Comparison of ENCODE assay signal across 24 cellular contexts in the genomic region with DNA sequence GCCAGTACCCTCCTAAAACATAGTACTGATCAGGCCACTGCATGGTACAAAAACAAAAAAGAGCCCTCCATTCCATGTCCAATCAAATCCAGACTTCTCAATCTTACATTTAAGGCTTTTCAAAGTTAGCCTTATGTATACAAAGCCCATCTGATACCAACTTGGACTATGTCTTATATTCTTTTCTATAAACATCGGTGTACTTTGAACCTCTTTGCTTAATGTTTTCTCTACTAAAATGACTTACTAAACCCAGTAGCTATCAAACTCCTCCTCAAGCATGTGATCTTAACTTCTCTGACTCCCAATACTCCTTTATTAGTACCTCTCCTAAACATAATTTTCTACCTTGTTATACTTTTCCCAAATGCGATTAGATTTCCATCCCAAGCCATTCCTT.
"Had no signal": no experiment of that assay in that cellular context is flagged by ENCODE, and none has a peak within 500 bp of the region (broad histone marks: within the 10 kb centered on the region; RNA-seq: fewer than 3 reads in every experiment).

No MANE protein-coding gene starts in this region.

- ATAC-seq: activated CD8-positive, alpha-beta memory T cell treated with anti-CD3 and anti-CD28 coated beads, Interleukin-2, amount 10 ng/mL, durations not matched to agents 7 days and 5 days; HepG2; T-helper 17 cell had no signal

- H3K27me3 Mint-ChIP-seq: activated B cell treated with CpG ODN at 0.5 μM for 24 hours; activated CD4-positive, alpha-beta T cell treated with anti-CD3 and anti-CD28 coated beads, Interleukin-2, amount 10 ng/mL, durations not matched to agents 24 days and 14 days; activated CD8-positive, alpha-beta memory T cell treated with anti-CD3 and anti-CD28 coated beads, Interleukin-2, amount 10 ng/mL, durations not matched to agents 7 days and 5 days; activated naive CD4-positive, alpha-beta T cell treated with anti-CD3 and anti-CD28 coated beads, Interleukin-2, amount 50 U/mL, for 24 hours; activated T-cell treated with anti-CD3 and anti-CD28 coated beads, Interleukin-2, amount 50 U/mL, for 24 hours; T-helper 17 cell had no signal

- H3K27ac ChIP-seq: brain microvascular endothelial cell had no signal

- H3K27ac Mint-ChIP-seq: activated B cell treated with CpG ODN at 0.5 μM for 24 hours; activated CD4-positive, alpha-beta T cell treated with anti-CD3 and anti-CD28 coated beads, Interleukin-2, amount 10 ng/mL, durations not matched to agents 24 days and 14 days; activated CD8-positive, alpha-beta memory T cell treated with anti-CD3 and anti-CD28 coated beads, Interleukin-2, amount 10 ng/mL, durations not matched to agents 7 days and 5 days; activated naive CD4-positive, alpha-beta T cell treated with anti-CD3 and anti-CD28 coated beads, Interleukin-2, amount 50 U/mL, for 24 hours; activated T-cell treated with anti-CD3 and anti-CD28 coated beads, Interleukin-2, amount 50 U/mL, for 24 hours; activated T-helper 1 cell treated with anti-CD3 and anti-CD28 coated beads, Interleukin-12 subunit alpha, Interleukin-12 subunit beta, Interleukin-2, Interleukin-4 antibody, amounts not matched to agents 30 ng/mL and 10 ng/mL and 1 ng/mL, durations not matched to agents 14 hours and 24 hours and 36 hours; T-helper 17 cell had no signal

- FAIRE-seq: HepG2 had no signal

- H3K9me3 Mint-ChIP-seq: activated B cell treated with CpG ODN at 0.5 μM for 24 hours; activated CD4-positive, alpha-beta T cell treated with anti-CD3 and anti-CD28 coated beads, Interleukin-2, amount 10 ng/mL, durations not matched to agents 24 days and 14 days; activated naive CD4-positive, alpha-beta T cell treated with anti-CD3 and anti-CD28 coated beads, Interleukin-2, amount 50 U/mL, for 24 hours; activated T-cell treated with anti-CD3 and anti-CD28 coated beads, Interleukin-2, amount 50 U/mL, for 24 hours; activated T-helper 1 cell treated with anti-CD3 and anti-CD28 coated beads, Interleukin-12 subunit alpha, Interleukin-12 subunit beta, Interleukin-2, Interleukin-4 antibody, amounts not matched to agents 30 ng/mL and 10 ng/mL and 1 ng/mL, durations not matched to agents 14 hours and 24 hours and 36 hours had no signal

- DNase-seq: activated B cell treated with CpG ODN at 0.5 μM for 24 hours; activated CD4-positive, alpha-beta T cell treated with anti-CD3 and anti-CD28 coated beads for 1 hour; activated CD4-positive, alpha-beta T cell treated with anti-CD3 and anti-CD28 coated beads, Interleukin-2, amount 10 ng/mL, durations not matched to agents 24 days and 14 days; activated CD4-positive, alpha-beta T cell treated with anti-CD3 and anti-CD28 coated beads, Interleukin-2, amount 50 U/mL, for 48 hours; activated CD8-positive, alpha-beta memory T cell treated with anti-CD3 and anti-CD28 coated beads, Interleukin-2, amount 10 ng/mL, durations not matched to agents 7 days and 5 days; activated effector memory CD4-positive, alpha-beta T cell treated with Interleukin-2 at 50 U/mL for 16 hours; activated naive CD4-positive, alpha-beta T cell; activated T-cell treated with anti-CD3 and anti-CD28 coated beads, Interleukin-2, amount 50 U/mL, for 24 hours; amygdala; brain microvascular endothelial cell; MM.1S; NCI-H1105 treated with DMSO at 0.1 percent for 48 hours; NCI-H146; NCI-H187 treated with DMSO at 0.1 percent for 48 hours; NCI-H2081 treated with DMSO at 0.1 percent for 48 hours; NCI-H446; NCI-H524 treated with DMSO at 0.1 percent for 48 hours; NCI-H82; SIG-M5; T-helper 17 cell; T-helper 9 cell had no signal

- H3K4me3 Mint-ChIP-seq: activated B cell treated with CpG ODN at 0.5 μM for 24 hours; activated CD4-positive, alpha-beta T cell treated with anti-CD3 and anti-CD28 coated beads, Interleukin-2, amount 10 ng/mL, durations not matched to agents 24 days and 14 days; activated CD8-positive, alpha-beta memory T cell treated with anti-CD3 and anti-CD28 coated beads, Interleukin-2, amount 10 ng/mL, durations not matched to agents 7 days and 5 days; activated naive CD4-positive, alpha-beta T cell treated with anti-CD3 and anti-CD28 coated beads, Interleukin-2, amount 50 U/mL, for 24 hours; activated T-cell treated with anti-CD3 and anti-CD28 coated beads, Interleukin-2, amount 50 U/mL, for 24 hours; activated T-helper 1 cell treated with anti-CD3 and anti-CD28 coated beads, Interleukin-12 subunit alpha, Interleukin-12 subunit beta, Interleukin-2, Interleukin-4 antibody, amounts not matched to agents 30 ng/mL and 10 ng/mL and 1 ng/mL, durations not matched to agents 14 hours and 24 hours and 36 hours; T-helper 17 cell had no signal

- H3K27me3 ChIP-seq: brain microvascular endothelial cell had no signal

- H3K4me1 Mint-ChIP-seq: activated B cell treated with CpG ODN at 0.5 μM for 24 hours; activated CD4-positive, alpha-beta T cell treated with anti-CD3 and anti-CD28 coated beads, Interleukin-2, amount 10 ng/mL, durations not matched to agents 24 days and 14 days; activated CD8-positive, alpha-beta memory T cell treated with anti-CD3 and anti-CD28 coated beads, Interleukin-2, amount 10 ng/mL, durations not matched to agents 7 days and 5 days had no signal
